Comparison of ENCODE assay signal across 8 cellular contexts in the genomic region with DNA sequence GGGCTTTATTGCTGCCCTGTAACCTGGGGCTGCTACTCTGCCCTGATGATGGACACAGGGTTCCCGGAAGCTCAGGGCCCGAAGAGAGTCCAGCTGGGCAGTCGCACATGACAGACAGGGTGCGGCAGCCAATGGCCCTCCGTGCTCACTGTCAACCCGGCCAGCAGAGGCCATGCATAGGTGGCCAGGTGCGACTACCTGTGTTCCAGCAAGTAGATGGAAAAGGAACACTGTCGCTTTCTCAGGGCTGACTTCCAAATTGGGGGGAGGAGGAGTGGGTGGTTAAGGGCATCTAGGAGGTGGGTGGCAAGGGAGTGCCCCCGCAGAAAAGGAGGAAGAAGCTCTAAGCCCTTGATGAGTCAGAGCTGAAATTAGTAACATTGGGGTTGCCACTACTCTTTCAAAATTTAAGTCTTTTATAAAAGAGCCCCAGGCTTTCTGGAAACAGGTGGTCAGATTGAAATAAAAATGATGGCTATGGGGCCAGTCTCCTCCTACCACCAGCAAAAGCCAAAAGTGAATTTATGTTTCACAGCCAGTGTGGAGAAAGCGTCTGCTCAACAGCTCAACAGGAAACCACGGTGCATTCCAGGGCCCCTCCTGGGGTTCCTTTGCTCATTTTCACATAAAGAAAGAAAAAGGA. TPM values are rescaled to one million over a fixed set of nuclear protein-coding genes. Genes with fewer than 3 reads are reported as not detected.
DNase-seq lines count a peak whose midpoint lies in the region; ATAC-seq, FAIRE-seq and TF ChIP-seq lines count a peak whose summit lies in the region.

No MANE protein-coding gene starts in this region.

- no peaks in the 10 kb centered on the region for H3K9me3 Mint-ChIP-seq in nephron progenitor cell

- H3K27ac Mint-ChIP-seq in nephron progenitor cell: no peak overlapping the region

- TF ChIP-seq CTCF in heart left ventricle (IDR thresholded peaks at IDR 0.05): no peak
- TF ChIP-seq CTCF in right atrium auricular region (IDR thresholded peaks at IDR 0.05): no peak
- TF ChIP-seq CTCF in fibroblast of mammary gland (conservative IDR thresholded peaks at IDR 0.05; ENCODE audit: control insufficient read depth, insufficient read depth, low read depth, low read length): no peak
- TF ChIP-seq CTCF in nephron progenitor cell (IDR thresholded peaks at IDR 0.05): no peak

- intact Hi-C loops in heart left ventricle (cut with DNase I): loop anchor here in 1 of 10 donors (5.0 kb wide), 1 partner anchor 38 kb away; the partner anchor contains the start of gene RPS6KA2

- no peaks in the 10 kb centered on the region for H3K9me3 ChIP-seq in heart left ventricle
- H3K9me3 ChIP-seq in right atrium auricular region: no peaks in the 10 kb centered on the region

- no peaks in the 10 kb centered on the region for H3K36me3 ChIP-seq in heart left ventricle
- H3K36me3 ChIP-seq in right atrium auricular region: no peaks in the 10 kb centered on the region

- no peak for FAIRE-seq in urothelium cell line (lab: Jason Lieb, UNC)

- H3K4me1 ChIP-seq in heart left ventricle: peaks cover 0 to 38% (median 25%) of the 10 kb centered on the region in 12 donors
- peaks cover 0 to 39% of the 10 kb centered on the region in 2 donors for H3K4me1 ChIP-seq in right atrium auricular region

- H3K4me3 ChIP-seq in heart left ventricle (no peak overlapping the region), right atrium auricular region (no peak overlapping the region), fibroblast of mammary gland (ENCODE audit: control insufficient read depth, low read depth, low read length) (no peak overlapping the region)

- TF ChIP-seq POLR2A in heart left ventricle (IDR thresholded peaks at IDR 0.05): no peak

- no peaks in the 10 kb centered on the region for H3K36me3 Mint-ChIP-seq in nephron progenitor cell (ENCODE audit: low read depth)

- peaks cover 2% of the 10 kb centered on the region for H3K27me3 Mint-ChIP-seq in nephron progenitor cell (ENCODE audit: low read depth, poor library complexity)

- H3K27me3 ChIP-seq in heart left ventricle (no peaks in the 10 kb centered on the region), right atrium auricular region (no peaks in the 10 kb centered on the region)

- 68 to 73% (median 71%) methylated on average over 11 of the region's 11 CpGs for WGBS in heart left ventricle, 4 donors

- no peak for DNase-seq in heart left ventricle
- no peak for DNase-seq in right atrium auricular region (ENCODE audit: low spot score)
- DNase-seq in LHCN-M2 (ENCODE audit: low read depth): peak; percentile 83
- DNase-seq in fibroblast of mammary gland (ENCODE audit: low read depth): peak; percentile 54
- peak; percentile 19 for DNase-seq in urothelium cell line (ENCODE audit: low spot score)
- no peak for DNase-seq in nucleus accumbens (lab: John Stamatoyannopoulos, UW)
- no peak for DNase-seq in nephron progenitor cell
- DNase-seq in T-helper 1 cell: no peak

- no peak overlapping the region for H3K4me3 Mint-ChIP-seq in nephron progenitor cell

- ATAC-seq in heart left ventricle: peak in 3 of 4 donors; percentile 27 to 41 (median 40)

- H3K4me1 Mint-ChIP-seq in nephron progenitor cell: peaks cover 31% of the 10 kb centered on the region

- H3K27ac ChIP-seq in heart left ventricle (peak overlapping the region in 2 of 12 donors; percentile 1 to 23), right atrium auricular region (no peak overlapping the region)

RNA-seq across cellular contexts. Expression of gene RAMACL, which starts 2.3 kb away (rescaled TPM):
- total RNA-seq in heart left ventricle: 1 to 10 TPM in 3 of 9 donors, under 1 TPM in 6; 0.27 to 2.0 (median 0.69) TPM
- polyA plus RNA-seq in heart left ventricle: under 1 TPM; 0.35 to 0.88 TPM
- under 1 TPM; 0.20 to 0.52 TPM for total RNA-seq in right atrium auricular region
- total RNA-seq in LHCN-M2 (2014; rRNA removed): 0.06 TPM in 1 of 2 replicates, not detected in the other
- 0.17 TPM for polyA plus RNA-seq in LHCN-M2 (2012)

RNA-seq across cellular contexts. Expression of gene RPS6KA2, which starts 38.2 kb away (rescaled TPM):
- total RNA-seq in heart left ventricle (100 to 1,000 TPM in 2 of 9 donors, 10 to 100 TPM in 7; 66.5 to 171 (median 91.6) TPM), right atrium auricular region (100 to 1,000 TPM in 1 of 2 donors, 10 to 100 TPM in 1; 78.6 to 131 TPM), LHCN-M2 (2014; rRNA removed) (32.4 and 43.7 TPM in 2 replicates)
- polyA plus RNA-seq in heart left ventricle: 100 to 1,000 TPM in 1 of 2 donors, 10 to 100 TPM in 1; 23.0 to 157 TPM
- polyA plus RNA-seq in LHCN-M2 (2012): 23.1 TPM

Comparison
In these comparisons a context has a peak if more than half of its experiments do, and no peak if none do; other contexts are left out.
1. DNase-seq: peak in LHCN-M2 (single experiment), fibroblast of mammary gland (single experiment) and urothelium cell line (single experiment); none in heart left ventricle (0 of 5), right atrium auricular region (single experiment), nucleus accumbens (0 of 56), nephron progenitor cell (single experiment) and T-helper 1 cell (0 of 5).